14 cellular contexts compared by ENCODE assay signal in genomic region chr19:12882589-12882988, GRCh38. TPM values are rescaled to one million over a fixed set of nuclear protein-coding genes. Genes with fewer than 3 reads are reported as not detected.
DNase-seq lines count a peak whose midpoint lies in the region; ATAC-seq and TF ChIP-seq lines count a peak whose summit lies in the region.
"Had no signal": no experiment of that assay in that cellular context is flagged by ENCODE, and none has a peak within 500 bp of the region (broad histone marks: within the 10 kb centered on the region; RNA-seq: fewer than 3 reads in every experiment).

No MANE protein-coding gene starts in this region.

- no peak overlapping the region for H3K27ac Mint-ChIP-seq in stimulated activated naive CD8-positive, alpha-beta T cell treated with anti-CD3 and anti-CD28 coated beads, Interleukin-15, Interleukin-2, amounts not matched to agents 100 ng/mL and 50 ng/mL, for 24 hours
- peak overlapping the region; percentile 10 for H3K27ac Mint-ChIP-seq in activated T-helper 17 cell treated with anti-CD3 and anti-CD28 coated beads, Interleukin-2, amount 50 U/mL, for 72 hours
- H3K27ac Mint-ChIP-seq in mesothelial cell of epicardium: peak overlapping the region; percentile 41

- DNase-seq in stimulated activated naive CD8-positive, alpha-beta T cell treated with anti-CD3 and anti-CD28 coated beads, Interleukin-15, Interleukin-2, amounts not matched to agents 100 U/mL and 50 U/mL, for 24 hours: no peak
- DNase-seq in mesothelial cell of epicardium (ENCODE audit: low spot score in 2 of 2, unreplicated experiment in 2 of 2): no peak
- DNase-seq: activated CD4-positive, CD25-positive, alpha-beta regulatory T cell; foreskin fibroblast; NCI-H2029; stimulated activated naive CD4-positive, alpha-beta T cell; uterus had no signal

- TF ChIP-seq CTCF in mesothelial cell of epicardium (IDR thresholded peaks at IDR 0.05; ENCODE audit: unreplicated experiment): no peak

- no peaks in the 10 kb centered on the region for H3K9me3 Mint-ChIP-seq in stimulated activated naive CD8-positive, alpha-beta T cell treated with anti-CD3 and anti-CD28 coated beads, Interleukin-15, Interleukin-2, amounts not matched to agents 100 ng/mL and 50 ng/mL, for 24 hours
- no peaks in the 10 kb centered on the region for H3K9me3 Mint-ChIP-seq in activated T-helper 17 cell treated with anti-CD3 and anti-CD28 coated beads, Interleukin-2, amount 50 U/mL, for 72 hours
- H3K9me3 Mint-ChIP-seq in mesothelial cell of epicardium: peaks cover 4% of the 10 kb centered on the region

- no peak for ATAC-seq in stimulated activated naive CD8-positive, alpha-beta T cell treated with anti-CD3 and anti-CD28 coated beads, Interleukin-15, Interleukin-2, amounts not matched to agents 100 U/mL and 50 U/mL, for 24 hours
- ATAC-seq in activated T-helper 17 cell treated with anti-CD3 and anti-CD28 coated beads, Interleukin-2, amount 50 U/mL, for 72 hours (replicated peaks): no peak
- no peak for ATAC-seq in GM19452 (IDR thresholded peaks at IDR 0.05; ENCODE audit: unreplicated experiment)
- ATAC-seq in GM18511 (IDR thresholded peaks at IDR 0.05; ENCODE audit: unreplicated experiment): no peak
- ATAC-seq in GM19463 (IDR thresholded peaks at IDR 0.05; ENCODE audit: unreplicated experiment): no peak
- no peak for ATAC-seq in HG02870 (IDR thresholded peaks at IDR 0.05; ENCODE audit: unreplicated experiment)
- ATAC-seq: SK-N-SH treated with all-trans-retinoic acid at 6 μM for 48 hours had no signal

- peak overlapping the region; percentile 90 for H3K4me3 Mint-ChIP-seq in stimulated activated naive CD8-positive, alpha-beta T cell treated with anti-CD3 and anti-CD28 coated beads, Interleukin-15, Interleukin-2, amounts not matched to agents 100 ng/mL and 50 ng/mL, for 24 hours
- peak overlapping the region; percentile 90 for H3K4me3 Mint-ChIP-seq in activated T-helper 17 cell treated with anti-CD3 and anti-CD28 coated beads, Interleukin-2, amount 50 U/mL, for 72 hours
- peak overlapping the region; percentile 79 for H3K4me3 Mint-ChIP-seq in mesothelial cell of epicardium

- no peaks in the 10 kb centered on the region for H3K27me3 Mint-ChIP-seq in stimulated activated naive CD8-positive, alpha-beta T cell treated with anti-CD3 and anti-CD28 coated beads, Interleukin-15, Interleukin-2, amounts not matched to agents 100 ng/mL and 50 ng/mL, for 24 hours
- H3K27me3 Mint-ChIP-seq in activated T-helper 17 cell treated with anti-CD3 and anti-CD28 coated beads, Interleukin-2, amount 50 U/mL, for 72 hours: no peaks in the 10 kb centered on the region
- H3K27me3 Mint-ChIP-seq in mesothelial cell of epicardium (ENCODE audit: low read depth): peaks cover 43% of the 10 kb centered on the region

- H3K4me1 Mint-ChIP-seq in stimulated activated naive CD8-positive, alpha-beta T cell treated with anti-CD3 and anti-CD28 coated beads, Interleukin-15, Interleukin-2, amounts not matched to agents 100 ng/mL and 50 ng/mL, for 24 hours (ENCODE audit: low read depth): peaks cover 24% of the 10 kb centered on the region
- H3K4me1 Mint-ChIP-seq in activated T-helper 17 cell treated with anti-CD3 and anti-CD28 coated beads, Interleukin-2, amount 50 U/mL, for 72 hours: no peaks in the 10 kb centered on the region
- peaks cover 13% of the 10 kb centered on the region for H3K4me1 Mint-ChIP-seq in mesothelial cell of epicardium

- peaks cover 9% of the 10 kb centered on the region for H3K36me3 Mint-ChIP-seq in stimulated activated naive CD8-positive, alpha-beta T cell treated with anti-CD3 and anti-CD28 coated beads, Interleukin-15, Interleukin-2, amounts not matched to agents 100 ng/mL and 50 ng/mL, for 24 hours (ENCODE audit: low read depth)
- peaks cover 13% of the 10 kb centered on the region for H3K36me3 Mint-ChIP-seq in activated T-helper 17 cell treated with anti-CD3 and anti-CD28 coated beads, Interleukin-2, amount 50 U/mL, for 72 hours (ENCODE audit: low read depth)
- H3K36me3 Mint-ChIP-seq in mesothelial cell of epicardium: peaks cover 2% of the 10 kb centered on the region

RNA-seq across cellular contexts. Expression of gene DNASE2, which starts 1.3 kb away (rescaled TPM):
- 10 to 100 TPM; 32.5 to 34.2 TPM for total RNA-seq in activated T-helper 17 cell treated with anti-CD3 and anti-CD28 coated beads, Interleukin-2, amount 50 U/mL, for 72 hours
- 20.4 to 23.6 TPM (median 23.5 TPM) in 3 replicates for total RNA-seq in mesothelial cell of epicardium

RNA-seq across cellular contexts. Expression of gene KLF1, which starts 4.4 kb away (rescaled TPM):
- under 1 TPM in 1 of 2 donors, not detected in 1; 0.61 TPM for total RNA-seq in activated T-helper 17 cell treated with anti-CD3 and anti-CD28 coated beads, Interleukin-2, amount 50 U/mL, for 72 hours
- 0.13 TPM in 1 of 3 replicates, not detected in the others for total RNA-seq in mesothelial cell of epicardium

RNA-seq across cellular contexts. Expression of gene GCDH, which starts 8.4 kb away (rescaled TPM):
- total RNA-seq in activated T-helper 17 cell treated with anti-CD3 and anti-CD28 coated beads, Interleukin-2, amount 50 U/mL, for 72 hours: 10 to 100 TPM; 25.8 to 48.4 TPM
- total RNA-seq in mesothelial cell of epicardium: 29.7 to 31.5 TPM (median 30.2 TPM) in 3 replicates

RNA-seq across cellular contexts. Expression of gene SYCE2, which starts 36.5 kb away (rescaled TPM):
- 1 to 10 TPM; 1.6 to 6.2 TPM for total RNA-seq in activated T-helper 17 cell treated with anti-CD3 and anti-CD28 coated beads, Interleukin-2, amount 50 U/mL, for 72 hours
- 0.86 to 0.98 TPM (median 0.97 TPM) in 3 replicates for total RNA-seq in mesothelial cell of epicardium

RNA-seq across cellular contexts. Expression of gene MAST1, which starts 44.3 kb away (rescaled TPM):
- 1 to 10 TPM; 2.4 to 2.6 TPM for total RNA-seq in activated T-helper 17 cell treated with anti-CD3 and anti-CD28 coated beads, Interleukin-2, amount 50 U/mL, for 72 hours
- total RNA-seq in mesothelial cell of epicardium: 4.0 to 5.8 TPM (median 4.4 TPM) in 3 replicates
